In genomic region chr22:38754247-38755154, GRCh38 we compare ENCODE assay signal across 8 cellular contexts. TPM values are rescaled to one million over a fixed set of nuclear protein-coding genes. Genes with fewer than 3 reads are reported as not detected.
A peak's percentile ranks its signal among the peaks of the same experiment; 100 is the strongest.
DNase-seq lines count a peak whose midpoint lies in the region; ATAC-seq and TF ChIP-seq lines count a peak whose summit lies in the region.

No MANE protein-coding gene starts in this region.

- POLR2A ChIA-PET in WTC11 (lab: Charles Lee) = interaction anchor here (0.6 kb wide), 1 partner anchor 202 kb away, joined by 3 read pairs; no protein-coding TSS in a partner anchor

- ATAC-seq in WTC11 (peak; percentile 54), mucosa of descending colon (peak; percentile 55)

- H3K4me3 Mint-ChIP-seq in WTC11 = peak overlapping the region; percentile 75

- H3K27me3 ChIP-seq in esophagus (ENCODE audit: control insufficient read depth in 1 of 2, insufficient read depth in 2 of 2, low read length in 2 of 2) (no peaks in the 10 kb centered on the region), tibial artery (no peaks in the 10 kb centered on the region)

- no peaks in the 10 kb centered on the region for H3K9me3 Mint-ChIP-seq in WTC11

- H3K4me1 ChIP-seq in ES-I3 (ENCODE audit: insufficient read depth, low read length) = peaks cover 12% of the 10 kb centered on the region; the same call in 1 of the 2 replicates
- H3K4me1 ChIP-seq in esophagus (ENCODE audit: control insufficient read depth in 2 of 2, insufficient read depth in 2 of 2, low read length in 1 of 2) = peaks cover 0 to 25% of the 10 kb centered on the region in 2 donors
- peaks cover 14% of the 10 kb centered on the region for H3K4me1 ChIP-seq in mucosa of descending colon (ENCODE audit: low read depth)
- H3K4me1 ChIP-seq in tibial artery = peaks cover 3 to 51% (median 36%) of the 10 kb centered on the region in 4 donors

- H3K36me3 ChIP-seq in ES-I3 (ENCODE audit: insufficient read depth, low read length) = no peaks in the 10 kb centered on the region
- peaks cover 12 to 31% of the 10 kb centered on the region in 2 donors for H3K36me3 ChIP-seq in esophagus (ENCODE audit: control insufficient read depth in 2 of 2, insufficient read depth in 2 of 2, low read length in 1 of 2)
- H3K36me3 ChIP-seq in mucosa of descending colon (ENCODE audit: low read depth) = peaks cover 9% of the 10 kb centered on the region
- H3K36me3 ChIP-seq in tibial artery = peaks cover 35 to 36% (median 35%) of the 10 kb centered on the region in 3 donors

- CTCF ChIA-PET in WTC11 (lab: Charles Lee) = interaction anchor here (0.6 to 2.5 kb wide), 6 partner anchors 12 to 381 kb away, joined by 3 to 17 read pairs (median 6); no protein-coding TSS in a partner anchor

- peaks cover 1% of the 10 kb centered on the region; the same call in 1 of the 2 replicates for H3K36me3 Mint-ChIP-seq in WTC11

- H3K27ac ChIP-seq in esophagus (ENCODE audit: low read depth in 2 of 2, low read length in 1 of 2) (peak overlapping the region; percentile 96 to 99), tibial artery (peak overlapping the region; percentile 96 to 98)

- DNase-seq in MV-4-11 (lab: John Stamatoyannopoulos, UW) (peak; percentile 91), WTC11 (ENCODE audit: low spot score) (no peak), mucosa of descending colon (peak; percentile 70 to 75 (median 72)), tibial artery (peak; percentile 92 to 98), NCI-H2107 (lab: John Stamatoyannopoulos, UW) (no peak), NCI-H187 treated with DMSO at 0.1 percent for 48 hours (lab: John Stamatoyannopoulos, UW) (no peak)

- 4 to 6% methylated on average over 19 of the region's 19 CpGs for WGBS in esophagus, 2 donors

- intact Hi-C loops in mucosa of descending colon (cut with DNase I, micrococcal nuclease) (no loop called here), tibial artery (cut with DNase I; ENCODE audit: low total_unique reads) (loop anchor here (5.0 kb wide), 1 partner anchor 47 kb away; the partner anchor contains the start of gene GTPBP1)

- H3K27ac Mint-ChIP-seq in WTC11 = peak overlapping the region; percentile 64; the same call in 1 of the 2 replicates

- TF ChIP-seq CTCF in WTC11 (IDR thresholded peaks at IDR 0.05) (no peak), mucosa of descending colon (IDR thresholded peaks at IDR 0.05) (no peak), tibial artery (IDR thresholded peaks at IDR 0.05) (no peak)

- peak overlapping the region; percentile 66 to 76 for H3K4me3 ChIP-seq in esophagus (ENCODE audit: low read depth in 1 of 2, low read length in 2 of 2)
- peak overlapping the region; percentile 72 for H3K4me3 ChIP-seq in mucosa of descending colon
- H3K4me3 ChIP-seq in tibial artery = peak overlapping the region; percentile 68 to 76

- peaks cover 19% of the 10 kb centered on the region for H3K4me1 Mint-ChIP-seq in WTC11

- no peaks in the 10 kb centered on the region for H3K9me3 ChIP-seq in ES-I3 (ENCODE audit: control insufficient read depth, insufficient read depth, low read length)
- no peaks in the 10 kb centered on the region for H3K9me3 ChIP-seq in esophagus (ENCODE audit: control insufficient read depth in 2 of 2, insufficient read depth in 1 of 2, low read depth in 1 of 2, low read length in 1 of 2)
- H3K9me3 ChIP-seq in mucosa of descending colon = no peaks in the 10 kb centered on the region
- no peaks in the 10 kb centered on the region for H3K9me3 ChIP-seq in tibial artery

- peaks cover 11% of the 10 kb centered on the region for H3K27me3 Mint-ChIP-seq in WTC11 (ENCODE audit: low read depth)

- peak overlapping the region; percentile 92; the same call in 1 of the 2 replicates for H3K9ac ChIP-seq in ES-I3 (ENCODE audit: low read depth, low read length)

TF ChIP-seq in WTC11, 78 proteins besides CTCF, POLR2A, EP300 and RAD21:
- TF ChIP-seq ERG (CRISPR knock-in tag; IDR thresholded peaks at IDR 0.05) (no peak), GABPB1 (CRISPR knock-in tag; IDR thresholded peaks at IDR 0.05) (no peak), STAT6 (CRISPR knock-in tag; conservative IDR thresholded peaks at IDR 0.05; ENCODE audit: low read depth) (no peak), USF2 (CRISPR knock-in tag; IDR thresholded peaks at IDR 0.05) (no peak)
TF ChIP-seq in WTC11: peak in this region for 0.

RNA-seq across cellular contexts. Expression of gene SUN2, which starts 1.3 kb away (rescaled TPM):
- total RNA-seq in WTC11 (2021) (17.7 to 30.1 TPM (median 18.6 TPM) in 3 replicates), mucosa of descending colon (100 to 1,000 TPM; 130 to 235 (median 181) TPM)
- 10 to 100 TPM; 61.7 to 70.1 TPM for polyA plus RNA-seq in esophagus

RNA-seq across cellular contexts. Expression of gene DNAL4, which starts 39.4 kb away (rescaled TPM):
- total RNA-seq in WTC11 (2021) (11.8 to 12.2 TPM (median 12.1 TPM) in 3 replicates), mucosa of descending colon (10 to 100 TPM; 14.7 to 17.6 (median 16.1) TPM)
- polyA plus RNA-seq in esophagus = 10 to 100 TPM in 1 of 2 donors, 1 to 10 TPM in 1; 8.5 to 12.7 TPM

RNA-seq across cellular contexts. Expression of gene GTPBP1, which starts 48.8 kb away (rescaled TPM):
- 98.9 to 108 TPM (median 101 TPM) in 3 replicates for total RNA-seq in WTC11 (2021)
- 10 to 100 TPM; 12.5 to 19.4 TPM for polyA plus RNA-seq in esophagus
- total RNA-seq in mucosa of descending colon = 10 to 100 TPM; 73.1 to 96.8 (median 76.8) TPM

RNA-seq across cellular contexts. Expression of gene JOSD1, which starts 53.8 kb away (rescaled TPM):
- total RNA-seq in WTC11 (2021) (22.2 to 26.2 TPM (median 24.5 TPM) in 3 replicates), mucosa of descending colon (10 to 100 TPM; 82.5 to 98.3 (median 87.9) TPM)
- polyA plus RNA-seq in esophagus = 10 to 100 TPM in 1 of 2 donors, 1 to 10 TPM in 1; 9.2 to 16.5 TPM

Comparison
In these comparisons a context has a peak if more than half of its experiments do, and no peak if none do; other contexts are left out.
1. DNase-seq: peak in MV-4-11 (single experiment), mucosa of descending colon (3 of 3) and tibial artery (2 of 2); none in WTC11 (single experiment), NCI-H2107 (single experiment) and NCI-H187 treated with DMSO at 0.1 percent for 48 hours (single experiment).
2. Peak in every context shown above with its lines, with median percentiles within 50 percentile points of each other: H3K4me3 ChIP-seq.